ENCODE assay signal across 8 cellular contexts in genomic region chr19:53908106-53908932, GRCh38. TPM values are rescaled to one million over a fixed set of nuclear protein-coding genes. Genes with fewer than 3 reads are reported as not detected.
A peak's percentile ranks its signal among the peaks of the same experiment; 100 is the strongest.
DNase-seq lines count a peak whose midpoint lies in the region; ATAC-seq and TF ChIP-seq lines count a peak whose summit lies in the region.

No MANE protein-coding gene starts in this region.

- CTCF ChIA-PET in activated CD4-positive, alpha-beta T cell treated with anti-CD3 and anti-CD28 coated beads, Interleukin-2, amount 10 ng/mL, durations not matched to agents 7 days and 5 days (lab: Charles Lee), result no interaction called here

- POLR2A ChIA-PET in activated CD4-positive, alpha-beta T cell treated with anti-CD3 and anti-CD28 coated beads, Interleukin-2, amount 10 ng/mL, durations not matched to agents 7 days and 5 days (lab: Charles Lee), result no interaction called here

- peaks cover 16% of the 10 kb centered on the region for H3K4me1 Mint-ChIP-seq in activated CD4-positive, alpha-beta T cell treated with anti-CD3 and anti-CD28 coated beads, Interleukin-2, amount 10 ng/mL, durations not matched to agents 7 days and 5 days
- peaks cover 38% of the 10 kb centered on the region for H3K4me1 Mint-ChIP-seq in stimulated activated naive CD8-positive, alpha-beta T cell treated with anti-CD3 and anti-CD28 coated beads, Interleukin-15, amount 100 ng/mL, for 72 hours

- peak overlapping the region; percentile 2 for H3K4me3 Mint-ChIP-seq in activated CD4-positive, alpha-beta T cell treated with anti-CD3 and anti-CD28 coated beads, Interleukin-2, amount 10 ng/mL, durations not matched to agents 7 days and 5 days
- H3K4me3 Mint-ChIP-seq in stimulated activated naive CD8-positive, alpha-beta T cell treated with anti-CD3 and anti-CD28 coated beads, Interleukin-15, amount 100 ng/mL, for 72 hours, result peak overlapping the region; percentile 66 to 75

- no peaks in the 10 kb centered on the region for H3K4me1 ChIP-seq in colonic mucosa

- TF ChIP-seq CTCF in AG10803 (conservative IDR thresholded peaks at IDR 0.05; ENCODE audit: low read length), result no peak
- no peak for TF ChIP-seq CTCF in colonic mucosa (IDR thresholded peaks at IDR 0.05)

- H3K36me3 Mint-ChIP-seq in activated CD4-positive, alpha-beta T cell treated with anti-CD3 and anti-CD28 coated beads, Interleukin-2, amount 10 ng/mL, durations not matched to agents 7 days and 5 days (ENCODE audit: low read depth), result no peaks in the 10 kb centered on the region

- H3K9me3 ChIP-seq in colonic mucosa, result no peaks in the 10 kb centered on the region

- H3K4me3 ChIP-seq in AG10803 (ENCODE audit: low read length) (peak overlapping the region; percentile 24; the same call in 1 of the 2 replicates), colonic mucosa (no peak overlapping the region)

- H3K9me3 Mint-ChIP-seq in activated CD4-positive, alpha-beta T cell treated with anti-CD3 and anti-CD28 coated beads, Interleukin-2, amount 10 ng/mL, durations not matched to agents 7 days and 5 days, result no peaks in the 10 kb centered on the region
- H3K9me3 Mint-ChIP-seq in stimulated activated naive CD8-positive, alpha-beta T cell treated with anti-CD3 and anti-CD28 coated beads, Interleukin-15, amount 100 ng/mL, for 72 hours, result no peaks in the 10 kb centered on the region

- DNase-seq in AG10803 (ENCODE audit: low read depth) (peak; percentile 24), HT1080 (ENCODE audit: low read depth) (peak; percentile 56), colonic mucosa (peak; percentile 32), midbrain (lab: John Stamatoyannopoulos, UW) (peak; percentile 86), NCI-H446 treated with DMSO at 0.1 percent for 48 hours (lab: John Stamatoyannopoulos, UW) (no peak)
- DNase-seq in activated CD4-positive, alpha-beta T cell treated with anti-CD3 and anti-CD28 coated beads, Interleukin-2, amount 10 ng/mL, durations not matched to agents 7 days and 5 days, result peak; percentile 44
- peak; percentile 36 to 64 for DNase-seq in stimulated activated naive CD8-positive, alpha-beta T cell treated with anti-CD3 and anti-CD28 coated beads, Interleukin-15, amount 100 ng/mL, for 72 hours

- no peak overlapping the region for H3K27ac ChIP-seq in colonic mucosa

- H3K27ac Mint-ChIP-seq in activated CD4-positive, alpha-beta T cell treated with anti-CD3 and anti-CD28 coated beads, Interleukin-2, amount 10 ng/mL, durations not matched to agents 7 days and 5 days, result no peak overlapping the region
- H3K27ac Mint-ChIP-seq in stimulated activated naive CD8-positive, alpha-beta T cell treated with anti-CD3 and anti-CD28 coated beads, Interleukin-15, amount 100 ng/mL, for 72 hours, result no peak overlapping the region

- peaks cover 36% of the 10 kb centered on the region for H3K27me3 ChIP-seq in colonic mucosa

- peak; percentile 88 for ATAC-seq in stimulated activated naive CD8-positive, alpha-beta T cell treated with anti-CD3 and anti-CD28 coated beads, Interleukin-15, amount 100 ng/mL, for 72 hours
- no peak for ATAC-seq in GM21528 (IDR thresholded peaks at IDR 0.05; ENCODE audit: low FRiP score, unreplicated experiment)

- no peak overlapping the region for H3K9ac ChIP-seq in colonic mucosa (ENCODE audit: low read depth in 2 of 2, low read length in 2 of 2)

- no peaks in the 10 kb centered on the region for H3K36me3 ChIP-seq in colonic mucosa

- peaks cover 65% of the 10 kb centered on the region for H3K27me3 Mint-ChIP-seq in activated CD4-positive, alpha-beta T cell treated with anti-CD3 and anti-CD28 coated beads, Interleukin-2, amount 10 ng/mL, durations not matched to agents 7 days and 5 days
- peaks cover 87% of the 10 kb centered on the region for H3K27me3 Mint-ChIP-seq in stimulated activated naive CD8-positive, alpha-beta T cell treated with anti-CD3 and anti-CD28 coated beads, Interleukin-15, amount 100 ng/mL, for 72 hours

- intact Hi-C loops in colonic mucosa (cut with DNase I), result loop anchor here (5.0 to 10.0 kb wide), 2 partner anchors 64 to 114 kb away; no protein-coding TSS in a partner anchor

RNA-seq across cellular contexts. Expression of gene CACNG7, which starts 0.8 kb away (rescaled TPM):
- not detected in 2 replicates for total RNA-seq in HT1080 (2014; rRNA removed; shearing (Covaris generic))
- polyA plus RNA-seq in HT1080 (2015; cell fraction: cytosol; rRNA removed), result 0.20 and 0.38 TPM in 2 replicates
- 0.29 and 0.32 TPM in 2 replicates for polyA plus RNA-seq in HT1080 (2015; cell fraction: nucleus; rRNA removed)
- not detected for total RNA-seq in activated CD4-positive, alpha-beta T cell treated with anti-CD3 and anti-CD28 coated beads, Interleukin-2, amount 10 ng/mL, durations not matched to agents 7 days and 5 days
- total RNA-seq in colonic mucosa, result under 1 TPM in 1 of 2 donors, not detected in 1; 0.16 TPM

RNA-seq across cellular contexts. Expression of gene PRKCG, which starts 26.3 kb away (rescaled TPM):
- 0.43 TPM in 1 of 2 replicates, not detected in the other for total RNA-seq in HT1080 (2014; rRNA removed; shearing (Covaris generic))
- 0.03 and 0.37 TPM in 2 replicates for polyA plus RNA-seq in HT1080 (2015; cell fraction: cytosol; rRNA removed)
- polyA plus RNA-seq in HT1080 (2015; cell fraction: nucleus; rRNA removed), result 0.11 and 0.23 TPM in 2 replicates
- under 1 TPM; 0.40 to 0.45 TPM for total RNA-seq in activated CD4-positive, alpha-beta T cell treated with anti-CD3 and anti-CD28 coated beads, Interleukin-2, amount 10 ng/mL, durations not matched to agents 7 days and 5 days
- total RNA-seq in colonic mucosa, result under 1 TPM; 0.08 to 0.22 TPM

RNA-seq across cellular contexts. Expression of gene MYADM, which starts 40.6 kb away (rescaled TPM):
- total RNA-seq in HT1080 (2014; rRNA removed; shearing (Covaris generic)), result 10.4 and 29.4 TPM in 2 replicates
- polyA plus RNA-seq in HT1080 (2015; cell fraction: cytosol; rRNA removed), result 86.0 and 102 TPM in 2 replicates
- 157 and 170 TPM in 2 replicates for polyA plus RNA-seq in HT1080 (2015; cell fraction: nucleus; rRNA removed)
- 100 to 1,000 TPM; 107 to 122 TPM for total RNA-seq in activated CD4-positive, alpha-beta T cell treated with anti-CD3 and anti-CD28 coated beads, Interleukin-2, amount 10 ng/mL, durations not matched to agents 7 days and 5 days
- total RNA-seq in colonic mucosa, result 100 to 1,000 TPM in 1 of 2 donors, 10 to 100 TPM in 1; 80.5 to 110 TPM

RNA-seq across cellular contexts. Expression of gene CACNG8, which starts 54.4 kb away (rescaled TPM):
- 0.45 and 1.4 TPM in 2 replicates for total RNA-seq in HT1080 (2014; rRNA removed; shearing (Covaris generic))
- 0.74 and 0.93 TPM in 2 replicates for polyA plus RNA-seq in HT1080 (2015; cell fraction: cytosol; rRNA removed)
- 3.0 and 4.7 TPM in 2 replicates for polyA plus RNA-seq in HT1080 (2015; cell fraction: nucleus; rRNA removed)
- total RNA-seq in activated CD4-positive, alpha-beta T cell treated with anti-CD3 and anti-CD28 coated beads, Interleukin-2, amount 10 ng/mL, durations not matched to agents 7 days and 5 days, result not detected
- total RNA-seq in colonic mucosa, result under 1 TPM; 0.02 to 0.03 TPM
